9 cellular contexts compared by ENCODE assay signal in genomic region chr2:226794751-226795171, GRCh38. TPM values are rescaled to one million over a fixed set of nuclear protein-coding genes. Genes with fewer than 3 reads are reported as not detected.
DNase-seq lines count a peak whose midpoint lies in the region; ATAC-seq and TF ChIP-seq lines count a peak whose summit lies in the region.
"Had no signal": no experiment of that assay in that cellular context is flagged by ENCODE, and none has a peak within 500 bp of the region (broad histone marks: within the 10 kb centered on the region; RNA-seq: fewer than 3 reads in every experiment).

No MANE protein-coding gene starts in this region.

- H3K27ac ChIP-seq in thymus (ENCODE audit: low read depth), result peak overlapping the region; percentile 21
- H3K27ac ChIP-seq in effector memory CD4-positive, alpha-beta T cell (ENCODE audit: insufficient read depth, low read length, poor library complexity, severe bottlenecking), result no peak overlapping the region

- no peaks in the 10 kb centered on the region for H3K27me3 Mint-ChIP-seq in activated naive CD8-positive, alpha-beta T cell treated with anti-CD3 and anti-CD28 coated beads, Interleukin-2, amount 50 U/mL, for 24 hours
- H3K27me3 Mint-ChIP-seq: B cell had no signal

- peak; percentile 56 for DNase-seq in SIG-M5 treated with dmso at 0.1 percent for 504 hours (lab: John Stamatoyannopoulos, UW; ENCODE audit: unreplicated experiment)
- no peak for DNase-seq in SIG-M5 (lab: John Stamatoyannopoulos, UW)
- DNase-seq in activated naive CD8-positive, alpha-beta T cell treated with anti-CD3 and anti-CD28 coated beads, Interleukin-2, amount 50 U/mL, for 24 hours, result no peak
- DNase-seq in kidney epithelial cell (ENCODE audit: low read depth), result no peak
- no peak for DNase-seq in effector memory CD4-positive, alpha-beta T cell
- DNase-seq in DMS79 treated with DMSO at 0.1 percent for 48 hours (lab: John Stamatoyannopoulos, UW), result no peak
- DNase-seq in mesenteric fat pad (ENCODE audit: low spot score), result no peak

- ATAC-seq in activated naive CD8-positive, alpha-beta T cell treated with anti-CD3 and anti-CD28 coated beads, Interleukin-2, amount 50 U/mL, for 24 hours, result no peak

- no peak overlapping the region for H3K27ac Mint-ChIP-seq in activated naive CD8-positive, alpha-beta T cell treated with anti-CD3 and anti-CD28 coated beads, Interleukin-2, amount 50 U/mL, for 24 hours

- H3K4me3 ChIP-seq in kidney epithelial cell (ENCODE audit: low read depth, low read length) (peak overlapping the region; percentile 36), thymus (ENCODE audit: low read length) (peak overlapping the region; percentile 46)
- no peak overlapping the region for H3K4me3 ChIP-seq in effector memory CD4-positive, alpha-beta T cell (ENCODE audit: insufficient read depth, low read depth, low read length, poor library complexity, severe bottlenecking)

- H3K36me3 ChIP-seq in kidney epithelial cell (ENCODE audit: control insufficient read depth, insufficient read depth, low read length), result peaks cover 2% of the 10 kb centered on the region
- H3K36me3 ChIP-seq in thymus (ENCODE audit: control insufficient read depth, insufficient read depth), result peaks cover 29% of the 10 kb centered on the region
- no peaks in the 10 kb centered on the region for H3K36me3 ChIP-seq in effector memory CD4-positive, alpha-beta T cell (ENCODE audit: control insufficient read depth, insufficient read depth, low read length)

- peak overlapping the region; percentile 45 for H3K4me3 Mint-ChIP-seq in activated naive CD8-positive, alpha-beta T cell treated with anti-CD3 and anti-CD28 coated beads, Interleukin-2, amount 50 U/mL, for 24 hours

- H3K4me1 ChIP-seq in thymus (ENCODE audit: control insufficient read depth, insufficient read depth, low read length), result peaks cover 38% of the 10 kb centered on the region
- peaks cover 23% of the 10 kb centered on the region for H3K4me1 ChIP-seq in effector memory CD4-positive, alpha-beta T cell (ENCODE audit: control insufficient read depth, insufficient read depth, low read length, poor library complexity, severe bottlenecking)

- TF ChIP-seq CTCF in kidney epithelial cell (IDR thresholded peaks at IDR 0.05; ENCODE audit: insufficient read depth, low read length, poor library complexity, severe bottlenecking), result no peak

- no peaks in the 10 kb centered on the region for H3K27me3 ChIP-seq in kidney epithelial cell (ENCODE audit: control insufficient read depth, insufficient read depth, low read length)
- no peaks in the 10 kb centered on the region for H3K27me3 ChIP-seq in thymus (ENCODE audit: control insufficient read depth, insufficient read depth)
- H3K27me3 ChIP-seq in effector memory CD4-positive, alpha-beta T cell (replicated peaks; ENCODE audit: control insufficient read depth, insufficient read depth, low read length, poor library complexity, severe bottlenecking), result no peaks in the 10 kb centered on the region

- whole genome bisulfite sequencing in thymus, result 85% methylated on average over 9 of the region's 9 CpGs

- H3K9me3 ChIP-seq in thymus (ENCODE audit: control insufficient read depth), result peaks cover 1% of the 10 kb centered on the region
- H3K9me3 ChIP-seq in effector memory CD4-positive, alpha-beta T cell (ENCODE audit: control insufficient read depth, low read length), result no peaks in the 10 kb centered on the region

- peaks cover 51% of the 10 kb centered on the region for H3K4me1 Mint-ChIP-seq in activated naive CD8-positive, alpha-beta T cell treated with anti-CD3 and anti-CD28 coated beads, Interleukin-2, amount 50 U/mL, for 24 hours

- H3K9me3 Mint-ChIP-seq in activated naive CD8-positive, alpha-beta T cell treated with anti-CD3 and anti-CD28 coated beads, Interleukin-2, amount 50 U/mL, for 24 hours, result no peaks in the 10 kb centered on the region

- H3K36me3 Mint-ChIP-seq in activated naive CD8-positive, alpha-beta T cell treated with anti-CD3 and anti-CD28 coated beads, Interleukin-2, amount 50 U/mL, for 24 hours (ENCODE audit: low read depth), result peaks cover 2% of the 10 kb centered on the region

RNA-seq across cellular contexts. Expression of gene IRS1, which starts 4.9 kb away (rescaled TPM):
- total RNA-seq in kidney epithelial cell (12.6 and 16.1 TPM in 2 replicates), mesenteric fat pad (17.0 TPM)
- polyA plus RNA-seq in thymus, result 11.5 TPM

RNA-seq across cellular contexts. Expression of gene RHBDD1, which starts 41.1 kb away (rescaled TPM):
- total RNA-seq in kidney epithelial cell (23.7 and 30.1 TPM in 2 replicates), mesenteric fat pad (31.9 TPM)
- 11.5 TPM for polyA plus RNA-seq in thymus
